ENCODE assay signal across 8 cellular contexts in genomic region chr16:30193615-30194014, GRCh38. TPM values are rescaled to one million over a fixed set of nuclear protein-coding genes. Genes with fewer than 3 reads are reported as not detected.
DNase-seq lines count a peak whose midpoint lies in the region; ATAC-seq and TF ChIP-seq lines count a peak whose summit lies in the region.
"Not testable (repeated sequence)": the region's sequence is repeated elsewhere in the genome, so short reads cannot be mapped to it uniquely, and the experiment has no call there.

BOLA2B (minus strand) TSS chr16:30193666; CDS start chr16:30193595, 71 bp downstream.
SLX1A (plus strand) TSS chr16:30193875; CDS start chr16:30194085, 210 bp downstream.

- not testable (repeated sequence) for DNase-seq in Daoy (ENCODE audit: low read depth); NB4 (ENCODE audit: low read depth); activated naive CD8-positive, alpha-beta T cell treated with anti-CD3 and anti-CD28 coated beads, Interleukin-2, amount 10 ng/mL, durations not matched to agents 7 days and 5 days; fibroblast of villous mesenchyme (ENCODE audit: low read depth); mucosa of descending colon

- not testable (repeated sequence) for H3K27ac Mint-ChIP-seq in activated naive CD8-positive, alpha-beta T cell treated with anti-CD3 and anti-CD28 coated beads, Interleukin-2, amount 10 ng/mL, durations not matched to agents 7 days and 5 days

- H3K9me3 Mint-ChIP-seq in activated naive CD8-positive, alpha-beta T cell treated with anti-CD3 and anti-CD28 coated beads, Interleukin-2, amount 10 ng/mL, durations not matched to agents 7 days and 5 days = not testable (repeated sequence)

- ATAC-seq in GM21367 (IDR thresholded peaks at IDR 0.05; ENCODE audit: unreplicated experiment) = peak; percentile 78
- peak; percentile 84 for ATAC-seq in HG03045 (IDR thresholded peaks at IDR 0.05; ENCODE audit: unreplicated experiment)
- peak; percentile 86 for ATAC-seq in activated naive CD8-positive, alpha-beta T cell treated with anti-CD3 and anti-CD28 coated beads, Interleukin-2, amount 10 ng/mL, durations not matched to agents 7 days and 5 days (ENCODE audit: low read depth)
- ATAC-seq in mucosa of descending colon = peak; percentile 90

- not testable (repeated sequence) for H3K36me3 Mint-ChIP-seq in activated naive CD8-positive, alpha-beta T cell treated with anti-CD3 and anti-CD28 coated beads, Interleukin-2, amount 10 ng/mL, durations not matched to agents 7 days and 5 days

- not testable (repeated sequence) for H3K27ac ChIP-seq in subcutaneous abdominal adipose tissue (ENCODE audit: low read depth, low read length)

- H3K27me3 Mint-ChIP-seq in activated naive CD8-positive, alpha-beta T cell treated with anti-CD3 and anti-CD28 coated beads, Interleukin-2, amount 10 ng/mL, durations not matched to agents 7 days and 5 days = not testable (repeated sequence)

- TF ChIP-seq POLR2A in NB4 (IDR thresholded peaks at IDR 0.05; ENCODE audit: extremely low read depth, insufficient read length) = not testable (repeated sequence)

- not testable (repeated sequence) for H3K4me1 Mint-ChIP-seq in activated naive CD8-positive, alpha-beta T cell treated with anti-CD3 and anti-CD28 coated beads, Interleukin-2, amount 10 ng/mL, durations not matched to agents 7 days and 5 days

- H3K4me3 ChIP-seq in NB4 (ENCODE audit: low read depth, low read length) (peak within 1 kb of the TSS; percentile 21), fibroblast of villous mesenchyme (ENCODE audit: low read depth, low read length) (peak within 1 kb of the TSS; percentile 54), subcutaneous abdominal adipose tissue (ENCODE audit: low read depth in 1 of 5, low read length in 5 of 5) (peak within 1 kb of the TSS in 3 of 5 donors; percentile 44 to 51 (median 49))
- H3K4me3 ChIP-seq in mucosa of descending colon = not testable (repeated sequence)

- H3K36me3 ChIP-seq in mucosa of descending colon (ENCODE audit: low read depth); subcutaneous abdominal adipose tissue (ENCODE audit: control insufficient read depth in 5 of 5, insufficient read depth in 5 of 5, low read length in 5 of 5): not testable (repeated sequence)

- not testable (repeated sequence) for H3K4me1 ChIP-seq in mucosa of descending colon (ENCODE audit: low read depth); subcutaneous abdominal adipose tissue (ENCODE audit: control insufficient read depth in 5 of 5, insufficient read depth in 5 of 5, low read length in 5 of 5)

- not testable (repeated sequence) for H3K9me3 ChIP-seq in mucosa of descending colon; subcutaneous abdominal adipose tissue (ENCODE audit: control insufficient read depth in 5 of 5, low read length in 5 of 5)

- TF ChIP-seq CTCF in NB4 (IDR thresholded peaks at IDR 0.05; ENCODE audit: low read depth, low read length); fibroblast of villous mesenchyme (IDR thresholded peaks at IDR 0.05; ENCODE audit: insufficient read depth, low read depth, low read length); mucosa of descending colon (IDR thresholded peaks at IDR 0.05): not testable (repeated sequence)

- H3K9ac ChIP-seq in subcutaneous abdominal adipose tissue (ENCODE audit: low read length in 5 of 5) = not testable (repeated sequence)

- not testable (repeated sequence) for H3K4me3 Mint-ChIP-seq in activated naive CD8-positive, alpha-beta T cell treated with anti-CD3 and anti-CD28 coated beads, Interleukin-2, amount 10 ng/mL, durations not matched to agents 7 days and 5 days

- POLR2A ChIA-PET in activated naive CD8-positive, alpha-beta T cell treated with anti-CD3 and anti-CD28 coated beads, Interleukin-2, amount 10 ng/mL, durations not matched to agents 7 days and 5 days (lab: Charles Lee) = not testable (repeated sequence)

- H3K27me3 ChIP-seq in subcutaneous abdominal adipose tissue (ENCODE audit: control insufficient read depth in 5 of 5, insufficient read depth in 4 of 5, low read length in 5 of 5) = not testable (repeated sequence)

- intact Hi-C loops in mucosa of descending colon (cut with DNase I, micrococcal nuclease) = not testable (repeated sequence)

RNA-seq across cellular contexts. Expression of gene BOLA2B, which starts in this region (rescaled TPM):
- total RNA-seq in Daoy (2014; rRNA removed; shearing (Covaris generic)) = 1,051 and 1,320 TPM in 2 replicates
- 100 to 1,000 TPM; 122 to 145 TPM for total RNA-seq in activated naive CD8-positive, alpha-beta T cell treated with anti-CD3 and anti-CD28 coated beads, Interleukin-2, amount 10 ng/mL, durations not matched to agents 7 days and 5 days
- total RNA-seq in fibroblast of villous mesenchyme (46.6 and 140 TPM in 2 replicates), mucosa of descending colon (100 to 1,000 TPM in 2 of 3 donors, 10 to 100 TPM in 1; 67.8 to 187 (median 152) TPM)

RNA-seq across cellular contexts. Expression of gene SLX1A, which starts in this region (rescaled TPM):
- 48.1 and 67.8 TPM in 2 replicates for total RNA-seq in Daoy (2014; rRNA removed; shearing (Covaris generic))
- 100 to 1,000 TPM in 1 of 2 experiments, 10 to 100 TPM in 1; 59.7 to 121 TPM for total RNA-seq in activated naive CD8-positive, alpha-beta T cell treated with anti-CD3 and anti-CD28 coated beads, Interleukin-2, amount 10 ng/mL, durations not matched to agents 7 days and 5 days
- total RNA-seq in fibroblast of villous mesenchyme (16.8 and 49.3 TPM in 2 replicates), mucosa of descending colon (100 to 1,000 TPM in 1 of 3 donors, 10 to 100 TPM in 2; 52.8 to 100 (median 68.0) TPM)
